In genomic region chr2:75634945-75635344, GRCh38 we compare ENCODE assay signal across 23 cellular contexts.
"Had no signal": no experiment of that assay in that cellular context is flagged by ENCODE, and none has a peak within 500 bp of the region (broad histone marks: within the 10 kb centered on the region; RNA-seq: fewer than 3 reads in every experiment).

No MANE protein-coding gene starts in this region.

- ATAC-seq: activated T-helper 17 cell treated with anti-CD3 and anti-CD28 coated beads, Interleukin-2, amount 50 U/mL, for 72 hours; gastrocnemius medialis; left ventricle myocardium superior; natural killer cell treated with Interleukin-12 subunit alpha and Interleukin-12 subunit beta and Interleukin-15 and Interleukin-18, amount 100 ng/mL, for 72 hours; right cardiac atrium; stimulated activated effector memory CD8-positive, alpha-beta T cell treated with anti-CD3 and anti-CD28 coated beads, Interleukin-12 subunit alpha, Interleukin-12 subunit beta, amount 100 ng/mL, for 72 hours; stimulated activated naive CD8-positive, alpha-beta T cell treated with anti-CD3 and anti-CD28 coated beads, Interleukin-15, amount 100 ng/mL, for 72 hours had no signal

- H3K4me3 ChIP-seq: esophagus muscularis mucosa, gastrocnemius medialis, ovary, suprapubic skin, tibial nerve had no signal

- H3K36me3 Mint-ChIP-seq: natural killer cell treated with Interleukin-12 subunit alpha and Interleukin-12 subunit beta and Interleukin-15 and Interleukin-18, amount 100 ng/mL, for 72 hours; stimulated activated effector memory CD8-positive, alpha-beta T cell treated with anti-CD3 and anti-CD28 coated beads, Interleukin-12 subunit alpha, Interleukin-12 subunit beta, amount 100 ng/mL, for 72 hours had no signal

- H3K27ac Mint-ChIP-seq: activated T-cell treated with anti-CD3 and anti-CD28 coated beads, Interleukin-2, amount 50 U/mL, for 24 hours; activated T-helper 17 cell treated with anti-CD3 and anti-CD28 coated beads, Interleukin-2, amount 50 U/mL, for 72 hours; natural killer cell treated with Interleukin-12 subunit alpha and Interleukin-12 subunit beta and Interleukin-15 and Interleukin-18, amount 100 ng/mL, for 72 hours; stimulated activated effector memory CD8-positive, alpha-beta T cell treated with anti-CD3 and anti-CD28 coated beads, Interleukin-12 subunit alpha, Interleukin-12 subunit beta, amount 100 ng/mL, for 72 hours; stimulated activated naive CD8-positive, alpha-beta T cell treated with anti-CD3 and anti-CD28 coated beads, Interleukin-15, amount 100 ng/mL, for 72 hours had no signal

- H3K27me3 ChIP-seq: gastrocnemius medialis, ovary, suprapubic skin, tibial nerve had no signal

- H3K4me1 ChIP-seq: esophagus muscularis mucosa, suprapubic skin had no signal

- H3K9me3 ChIP-seq: esophagus muscularis mucosa, gastrocnemius medialis, neutrophil, ovary, suprapubic skin, tibial nerve had no signal

- DNase-seq: activated CD4-positive, alpha-beta T cell treated with anti-CD3 and anti-CD28 coated beads for 1 hour; activated CD8-positive, alpha-beta memory T cell treated with anti-CD3 and anti-CD28 coated beads for 24 hours; activated CD8-positive, alpha-beta memory T cell treated with anti-CD3 and anti-CD28 coated beads, Interleukin-2, amount 50 U/mL, for 4 hours; activated naive CD4-positive, alpha-beta T cell; activated T-cell treated with anti-CD3 and anti-CD28 coated beads, Interleukin-2, amount 50 U/mL, for 24 hours; central memory CD4-positive, alpha-beta T cell; dermis blood vessel endothelial cell; effector CD8-positive, alpha-beta T cell; gastrocnemius medialis; hippocampal formation; left ventricle myocardium superior; ovary; right cardiac atrium; stimulated activated CD4-positive, alpha-beta T cell treated with anti-CD3 and anti-CD28 coated beads, Interleukin-2, amount 100 ng/mL, for 24 hours; stimulated activated naive CD8-positive, alpha-beta T cell treated with anti-CD3 and anti-CD28 coated beads, Interleukin-15, amount 100 ng/mL, for 72 hours; T-helper 1 cell had no signal

- H3K27ac ChIP-seq: esophagus muscularis mucosa, gastrocnemius medialis, neutrophil, ovary, suprapubic skin, tibial nerve had no signal

- H3K36me3 ChIP-seq: esophagus muscularis mucosa, gastrocnemius medialis, neutrophil, ovary, suprapubic skin, tibial nerve had no signal

- H3K9me3 Mint-ChIP-seq: activated T-cell treated with anti-CD3 and anti-CD28 coated beads, Interleukin-2, amount 50 U/mL, for 24 hours; activated T-helper 17 cell treated with anti-CD3 and anti-CD28 coated beads, Interleukin-2, amount 50 U/mL, for 72 hours; natural killer cell treated with Interleukin-12 subunit alpha and Interleukin-12 subunit beta and Interleukin-15 and Interleukin-18, amount 100 ng/mL, for 72 hours; stimulated activated effector memory CD8-positive, alpha-beta T cell treated with anti-CD3 and anti-CD28 coated beads, Interleukin-12 subunit alpha, Interleukin-12 subunit beta, amount 100 ng/mL, for 72 hours; stimulated activated naive CD8-positive, alpha-beta T cell treated with anti-CD3 and anti-CD28 coated beads, Interleukin-15, amount 100 ng/mL, for 72 hours had no signal
